In the genomic region with DNA sequence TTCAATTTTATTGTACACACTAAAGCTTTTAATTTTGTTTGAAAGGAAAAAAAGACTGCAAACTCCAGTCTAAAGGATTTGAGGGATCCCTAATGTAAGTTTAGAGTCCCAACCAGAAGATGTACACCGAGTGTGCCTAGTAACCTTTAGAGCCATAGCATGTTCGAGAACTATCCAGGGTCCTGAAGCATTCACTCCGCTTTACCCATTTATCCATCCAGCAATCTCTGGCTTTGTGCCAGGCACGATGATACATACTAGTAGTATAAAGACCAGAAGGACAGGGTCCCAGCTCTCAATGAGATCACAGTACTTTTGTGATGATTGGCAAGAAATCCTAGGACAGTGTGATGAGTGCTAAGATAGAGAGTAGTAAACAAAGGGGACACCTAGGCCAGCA, we compare ENCODE assay signal across 14 cellular contexts.
DNase-seq lines count a peak whose midpoint lies in the region; ATAC-seq lines count a peak whose summit lies in the region.
"Had no signal": no experiment of that assay in that cellular context is flagged by ENCODE, and none has a peak within 500 bp of the region (broad histone marks: within the 10 kb centered on the region; RNA-seq: fewer than 3 reads in every experiment).

No MANE protein-coding gene starts in this region.

- DNase-seq in ACHN (peak; percentile 21), HUDEP-2 (lab: John Stamatoyannopoulos, UW; ENCODE audit: unreplicated experiment in 76 of 76) (peak in 56 of 76 experiments; percentile 2 to 74 (median 44)), SW480 (ENCODE audit: low spot score) (peak; percentile 23), iPS-NIHi7 (ENCODE audit: extremely low spot score) (peak; percentile 58), epidermal melanocyte (ENCODE audit: insufficient read length, low spot score) (no peak), KG1 (lab: John Stamatoyannopoulos, UW) (no peak), G401 (ENCODE audit: low spot score) (no peak)
- no peak for DNase-seq in activated CD4-positive, alpha-beta T cell treated with anti-CD3 and anti-CD28 coated beads for 36 hours
- DNase-seq: AML-193; cerebellar nuclear complex; NCI-H345; stimulated activated CD4-positive, alpha-beta T cell treated with anti-CD3 and anti-CD28 coated beads, Interleukin-4, amount 100 ng/mL, for 4 hours; stimulated activated naive CD4-positive, alpha-beta T cell had no signal

- intact Hi-C loops in activated CD4-positive, alpha-beta T cell treated with anti-CD3 and anti-CD28 coated beads for 36 hours (cut with DNase I, micrococcal nuclease): no loop called here

- no peak overlapping the region for H3K4me3 Mint-ChIP-seq in activated CD4-positive, alpha-beta T cell treated with anti-CD3 and anti-CD28 coated beads for 36 hours
- H3K4me3 Mint-ChIP-seq: activated naive CD8-positive, alpha-beta T cell had no signal

- ATAC-seq in activated CD4-positive, alpha-beta T cell treated with anti-CD3 and anti-CD28 coated beads for 36 hours: no peak

- H3K27ac Mint-ChIP-seq in activated CD4-positive, alpha-beta T cell treated with anti-CD3 and anti-CD28 coated beads for 36 hours: no peak overlapping the region
- H3K27ac Mint-ChIP-seq: activated naive CD8-positive, alpha-beta T cell had no signal

- in situ Hi-C loops in ACHN (cut with HindIII; ENCODE audit: low pct_ligation_motif_present, low pct_unique_long_range_greater_than_20kb, low sequenced_read_pairs) (no loop called here), G401 (cut with HindIII; ENCODE audit: low sequenced_read_pairs) (no loop called here)

- CTCF ChIA-PET in activated CD4-positive, alpha-beta T cell treated with anti-CD3 and anti-CD28 coated beads for 36 hours (lab: Charles Lee): no interaction called here

- POLR2A ChIA-PET in activated CD4-positive, alpha-beta T cell treated with anti-CD3 and anti-CD28 coated beads for 36 hours (lab: Charles Lee): no interaction called here

- no peaks in the 10 kb centered on the region for H3K4me1 Mint-ChIP-seq in activated CD4-positive, alpha-beta T cell treated with anti-CD3 and anti-CD28 coated beads for 36 hours

- H3K36me3 Mint-ChIP-seq in activated CD4-positive, alpha-beta T cell treated with anti-CD3 and anti-CD28 coated beads for 36 hours (ENCODE audit: low read depth): no peaks in the 10 kb centered on the region
- H3K36me3 Mint-ChIP-seq: activated naive CD8-positive, alpha-beta T cell had no signal

- no peaks in the 10 kb centered on the region for H3K27me3 Mint-ChIP-seq in activated CD4-positive, alpha-beta T cell treated with anti-CD3 and anti-CD28 coated beads for 36 hours
- H3K27me3 Mint-ChIP-seq: activated naive CD8-positive, alpha-beta T cell had no signal

- peaks cover 11% of the 10 kb centered on the region for H3K9me3 Mint-ChIP-seq in activated CD4-positive, alpha-beta T cell treated with anti-CD3 and anti-CD28 coated beads for 36 hours (ENCODE audit: low read depth)

Comparison
In these comparisons a context has a peak if more than half of its experiments do, and no peak if none do; other contexts are left out.
1. DNase-seq: peak in ACHN (single experiment), HUDEP-2 (56 of 76), SW480 (single experiment) and iPS-NIHi7 (single experiment); none in epidermal melanocyte (single experiment), activated CD4-positive, alpha-beta T cell treated with anti-CD3 and anti-CD28 coated beads for 36 hours (single experiment), KG1 (single experiment) and G401 (single experiment).